In genomic region chr2:131451265-131451949, GRCh38 we compare ENCODE assay signal across 8 cellular contexts.
DNase-seq lines count a peak whose midpoint lies in the region; ATAC-seq and TF ChIP-seq lines count a peak whose summit lies in the region.
"Not testable (repeated sequence)": the region's sequence is repeated elsewhere in the genome, so short reads cannot be mapped to it uniquely, and the experiment has no call there.

No MANE protein-coding gene starts in this region.

- not testable (repeated sequence) for H3K9me3 ChIP-seq in neuron (ENCODE audit: low read length)

- peak; percentile 11 for DNase-seq in activated CD4-positive, alpha-beta T cell treated with anti-CD3 and anti-CD28 coated beads for 48 hours

- not testable (repeated sequence) for TF ChIP-seq POLR2A in GM18505 (IDR thresholded peaks at IDR 0.05; ENCODE audit: borderline replicate concordance, extremely low read depth, insufficient read depth, insufficient read length)

- H3K36me3 ChIP-seq in neuron (ENCODE audit: insufficient read depth, low read length), result not testable (repeated sequence)

- not testable (repeated sequence) for H3K27me3 ChIP-seq in neuron (ENCODE audit: insufficient read depth, low read length)

- peak overlapping the region; percentile 16 for H2AFZ ChIP-seq in neuron (ENCODE audit: low read depth, low read length)

- not testable (repeated sequence) for H3K4me1 ChIP-seq in neuron (ENCODE audit: insufficient read depth, low read length)

- not testable (repeated sequence) for H3K4me3 ChIP-seq in neuron (ENCODE audit: low read length)

- peak; percentile 77 for ATAC-seq in GM18505 (IDR thresholded peaks at IDR 0.05; ENCODE audit: unreplicated experiment)
- peak; percentile 80 for ATAC-seq in GM19043 (IDR thresholded peaks at IDR 0.05; ENCODE audit: low read depth, unreplicated experiment)
- peak; percentile 91 for ATAC-seq in GM21390 (IDR thresholded peaks at IDR 0.05; ENCODE audit: unreplicated experiment)
- peak; percentile 86 for ATAC-seq in HG02623 (IDR thresholded peaks at IDR 0.05; ENCODE audit: unreplicated experiment)
- ATAC-seq in HG03039 (IDR thresholded peaks at IDR 0.05; ENCODE audit: unreplicated experiment), result peak; percentile 94
- peak; percentile 72 for ATAC-seq in HG03457 (IDR thresholded peaks at IDR 0.05; ENCODE audit: unreplicated experiment)
